In genomic region chr14:20617138-20618003, GRCh38 we compare ENCODE assay signal across 19 cellular contexts. TPM values are rescaled to one million over a fixed set of nuclear protein-coding genes. Genes with fewer than 3 reads are reported as not detected.
DNase-seq lines count a peak whose midpoint lies in the region; ATAC-seq lines count a peak whose summit lies in the region.
"Had no signal": no experiment of that assay in that cellular context is flagged by ENCODE, and none has a peak within 500 bp of the region (broad histone marks: within the 10 kb centered on the region; RNA-seq: fewer than 3 reads in every experiment).

No MANE protein-coding gene starts in this region.

- H3K27ac Mint-ChIP-seq in T-helper 2 cell treated with Interferon-gamma antibody and Interleukin-4, amounts not matched to agents 5 μg/mL and 100 μg/mL, for 36 hours = peak overlapping the region; percentile 34
- peak overlapping the region; percentile 66 to 68 for H3K27ac Mint-ChIP-seq in natural killer cell treated with Interleukin-12 subunit alpha and Interleukin-12 subunit beta and Interleukin-15 and Interleukin-18, amount 100 ng/mL, for 72 hours
- H3K27ac Mint-ChIP-seq: activated CD4-positive, alpha-beta T cell treated with anti-CD3 and anti-CD28 coated beads, Interleukin-2, amount 10 ng/mL, durations not matched to agents 24 days and 14 days; CD4-positive, alpha-beta T cell; nephron had no signal

- H3K36me3 Mint-ChIP-seq in T-helper 2 cell treated with Interferon-gamma antibody and Interleukin-4, amounts not matched to agents 5 μg/mL and 100 μg/mL, for 36 hours (ENCODE audit: low read depth) = no peaks in the 10 kb centered on the region
- no peaks in the 10 kb centered on the region for H3K36me3 Mint-ChIP-seq in natural killer cell treated with Interleukin-12 subunit alpha and Interleukin-12 subunit beta and Interleukin-15 and Interleukin-18, amount 100 ng/mL, for 72 hours

- peaks cover 7% of the 10 kb centered on the region for H3K27me3 Mint-ChIP-seq in T-helper 2 cell treated with Interferon-gamma antibody and Interleukin-4, amounts not matched to agents 5 μg/mL and 100 μg/mL, for 36 hours (ENCODE audit: low read depth)
- peaks cover 0 to 7% of the 10 kb centered on the region in 2 donors for H3K27me3 Mint-ChIP-seq in natural killer cell treated with Interleukin-12 subunit alpha and Interleukin-12 subunit beta and Interleukin-15 and Interleukin-18, amount 100 ng/mL, for 72 hours

- H3K4me3 Mint-ChIP-seq in T-helper 2 cell treated with Interferon-gamma antibody and Interleukin-4, amounts not matched to agents 5 μg/mL and 100 μg/mL, for 36 hours = no peak overlapping the region
- peak overlapping the region; percentile 59 for H3K4me3 Mint-ChIP-seq in natural killer cell treated with Interleukin-12 subunit alpha and Interleukin-12 subunit beta and Interleukin-15 and Interleukin-18, amount 100 ng/mL, for 72 hours
- H3K4me3 Mint-ChIP-seq: activated CD4-positive, alpha-beta T cell treated with anti-CD3 and anti-CD28 coated beads, Interleukin-2, amount 10 ng/mL, durations not matched to agents 24 days and 14 days had no signal

- no peak for DNase-seq in T-helper 2 cell treated with Interferon-gamma antibody and Interleukin-4, amounts not matched to agents 5 μg/mL and 100 μg/mL, for 36 hours (ENCODE audit: low spot score)
- no peak for DNase-seq in T-helper 2 cell
- no peak for DNase-seq in natural killer cell treated with Interleukin-12 subunit alpha and Interleukin-12 subunit beta and Interleukin-15 and Interleukin-18, amount 100 ng/mL, for 72 hours (ENCODE audit: low spot score)
- no peak for DNase-seq in hypothalamus (lab: John Stamatoyannopoulos, UW)
- DNase-seq: 8988T; activated CD4-positive, alpha-beta T cell treated with anti-CD3 and anti-CD28 coated beads, Interleukin-2, amount 10 ng/mL, durations not matched to agents 24 days and 14 days; activated T-cell treated with anti-CD3 and anti-CD28 coated beads for 4 hours; CD4-positive, alpha-beta T cell; foreskin keratinocyte; HCEC 1CT; stimulated activated CD4-positive, alpha-beta T cell treated with anti-CD3 and anti-CD28 coated beads, Interleukin-2, amount 100 ng/mL, for 24 hours; T-helper 1 cell had no signal

- H3K4me1 Mint-ChIP-seq in T-helper 2 cell treated with Interferon-gamma antibody and Interleukin-4, amounts not matched to agents 5 μg/mL and 100 μg/mL, for 36 hours (ENCODE audit: low read depth) = peaks cover 25% of the 10 kb centered on the region
- H3K4me1 Mint-ChIP-seq in natural killer cell treated with Interleukin-12 subunit alpha and Interleukin-12 subunit beta and Interleukin-15 and Interleukin-18, amount 100 ng/mL, for 72 hours (ENCODE audit: low read depth in 2 of 2) = peaks cover 14 to 31% of the 10 kb centered on the region in 2 donors

- no peaks in the 10 kb centered on the region for H3K9me3 Mint-ChIP-seq in T-helper 2 cell treated with Interferon-gamma antibody and Interleukin-4, amounts not matched to agents 5 μg/mL and 100 μg/mL, for 36 hours
- no peaks in the 10 kb centered on the region for H3K9me3 Mint-ChIP-seq in natural killer cell treated with Interleukin-12 subunit alpha and Interleukin-12 subunit beta and Interleukin-15 and Interleukin-18, amount 100 ng/mL, for 72 hours
- H3K9me3 Mint-ChIP-seq: activated CD4-positive, alpha-beta T cell treated with anti-CD3 and anti-CD28 coated beads, Interleukin-2, amount 10 ng/mL, durations not matched to agents 24 days and 14 days; CD4-positive, alpha-beta T cell; nephron had no signal

- ATAC-seq in GM21825 (IDR thresholded peaks at IDR 0.05; ENCODE audit: unreplicated experiment) (peak; percentile 30), HG03565 (IDR thresholded peaks at IDR 0.05; ENCODE audit: unreplicated experiment) (peak; percentile 32), HG03095 (IDR thresholded peaks at IDR 0.05; ENCODE audit: unreplicated experiment) (no peak), HG03342 (IDR thresholded peaks at IDR 0.05; ENCODE audit: unreplicated experiment) (no peak)
- no peak for ATAC-seq in natural killer cell treated with Interleukin-12 subunit alpha and Interleukin-12 subunit beta and Interleukin-15 and Interleukin-18, amount 100 ng/mL, for 72 hours
- ATAC-seq: foreskin keratinocyte had no signal

RNA-seq across cellular contexts. Expression of gene OR6S1, which starts 24.1 kb away (rescaled TPM):
- total RNA-seq in natural killer cell treated with Interleukin-12 subunit alpha and Interleukin-12 subunit beta and Interleukin-15 and Interleukin-18, amount 100 ng/mL, for 72 hours = not detected
- total RNA-seq: activated CD4-positive, alpha-beta T cell treated with anti-CD3 and anti-CD28 coated beads, Interleukin-2, amount 10 ng/mL, durations not matched to agents 24 days and 14 days; cardiac septum; CD4-positive, alpha-beta T cell; foreskin keratinocyte; lung had no signal

RNA-seq across cellular contexts. Expression of gene RNASE12, which starts 26.2 kb away (rescaled TPM):
- total RNA-seq in natural killer cell treated with Interleukin-12 subunit alpha and Interleukin-12 subunit beta and Interleukin-15 and Interleukin-18, amount 100 ng/mL, for 72 hours = not detected
- total RNA-seq: activated CD4-positive, alpha-beta T cell treated with anti-CD3 and anti-CD28 coated beads, Interleukin-2, amount 10 ng/mL, durations not matched to agents 24 days and 14 days; cardiac septum; CD4-positive, alpha-beta T cell; foreskin keratinocyte; lung had no signal

RNA-seq across cellular contexts. Expression of gene RNASE11, which starts 29.6 kb away (rescaled TPM):
- total RNA-seq in natural killer cell treated with Interleukin-12 subunit alpha and Interleukin-12 subunit beta and Interleukin-15 and Interleukin-18, amount 100 ng/mL, for 72 hours = not detected
- total RNA-seq: activated CD4-positive, alpha-beta T cell treated with anti-CD3 and anti-CD28 coated beads, Interleukin-2, amount 10 ng/mL, durations not matched to agents 24 days and 14 days; cardiac septum; CD4-positive, alpha-beta T cell; foreskin keratinocyte; lung had no signal

RNA-seq across cellular contexts. Expression of gene RNASE9, which starts 56.5 kb away (rescaled TPM):
- not detected for total RNA-seq in natural killer cell treated with Interleukin-12 subunit alpha and Interleukin-12 subunit beta and Interleukin-15 and Interleukin-18, amount 100 ng/mL, for 72 hours
- total RNA-seq: activated CD4-positive, alpha-beta T cell treated with anti-CD3 and anti-CD28 coated beads, Interleukin-2, amount 10 ng/mL, durations not matched to agents 24 days and 14 days; cardiac septum; CD4-positive, alpha-beta T cell; foreskin keratinocyte; lung had no signal

Comparison
In these comparisons a context has a peak if more than half of its experiments do, and no peak if none do; other contexts are left out.
1. ATAC-seq: peak in GM21825 (single experiment) and HG03565 (single experiment); none in natural killer cell treated with Interleukin-12 subunit alpha and Interleukin-12 subunit beta and Interleukin-15 and Interleukin-18, amount 100 ng/mL, for 72 hours (0 of 2), HG03095 (single experiment) and HG03342 (single experiment).